12 cellular contexts compared by ENCODE assay signal in the genomic region with DNA sequence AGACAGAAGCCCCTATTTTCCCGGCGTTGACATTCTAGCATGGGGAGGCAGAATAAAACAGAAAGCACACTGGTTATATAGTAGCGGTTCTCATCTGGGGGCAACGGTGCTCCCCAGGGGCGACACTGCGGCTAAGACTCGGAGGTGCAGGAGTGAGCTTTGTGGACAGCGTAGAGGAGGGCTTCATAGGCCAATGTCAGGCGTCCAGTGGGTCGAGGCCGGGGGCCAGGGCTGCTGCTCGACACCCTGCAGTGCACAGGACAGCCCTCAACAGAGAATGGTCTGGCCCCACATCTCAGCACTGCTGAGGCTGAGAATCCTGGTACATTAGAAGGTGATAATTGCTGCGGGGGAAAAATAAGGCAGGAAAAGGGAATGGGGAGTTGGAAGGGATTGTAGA. TPM values are rescaled to one million over a fixed set of nuclear protein-coding genes. Genes with fewer than 3 reads are reported as not detected.
DNase-seq lines count a peak whose midpoint lies in the region; ATAC-seq and TF ChIP-seq lines count a peak whose summit lies in the region.
"Had no signal": no experiment of that assay in that cellular context is flagged by ENCODE, and none has a peak within 500 bp of the region (broad histone marks: within the 10 kb centered on the region; RNA-seq: fewer than 3 reads in every experiment).

No MANE protein-coding gene starts in this region.

- H3K9me3 ChIP-seq in CD4-positive, alpha-beta T cell (ENCODE audit: control insufficient read depth, low read length) = no peaks in the 10 kb centered on the region

- H3K4me2 ChIP-seq in KMS-11 = peak overlapping the region; percentile 70; the same call in 1 of the 2 replicates

- no peak for DNase-seq in CD4-positive, alpha-beta T cell
- no peak for DNase-seq in nephron progenitor cell
- no peak for DNase-seq in kidney tubule cell (ENCODE audit: low spot score)
- no peak for DNase-seq in SW 1271 (lab: John Stamatoyannopoulos, UW)
- DNase-seq in sciatic nerve (ENCODE audit: low spot score) = no peak
- DNase-seq: NCI-H774; stimulated activated CD4-positive, alpha-beta T cell treated with anti-CD3 and anti-CD28 coated beads, Interleukin-4, amount 100 ng/mL, for 24 hours had no signal

- peak overlapping the region; percentile 63 for H3K27ac Mint-ChIP-seq in CD4-positive, alpha-beta T cell
- H3K27ac Mint-ChIP-seq in brain (peak overlapping the region; percentile 41 to 93 (median 82)), nephron progenitor cell (peak overlapping the region; percentile 45)

- no peak overlapping the region for H3K27ac ChIP-seq in CD4-positive, alpha-beta T cell (ENCODE audit: low read depth, low read length)
- no peak overlapping the region for H3K27ac ChIP-seq in KMS-11

- H4K20me1 ChIP-seq in KMS-11 (ENCODE audit: insufficient read depth) = no peaks in the 10 kb centered on the region

- no peaks in the 10 kb centered on the region for H3K27me3 Mint-ChIP-seq in CD4-positive, alpha-beta T cell
- H3K27me3 Mint-ChIP-seq in brain (peaks cover 6% of the 10 kb centered on the region), nephron progenitor cell (ENCODE audit: low read depth, poor library complexity) (no peaks in the 10 kb centered on the region)

- H2AFZ ChIP-seq in KMS-11 (ENCODE audit: low read depth) = no peak overlapping the region

- CTCF ChIA-PET in CD4-positive, alpha-beta T cell (lab: Charles Lee) = interaction anchor here (1.5 kb wide), 1 partner anchor 26 kb away, joined by 6 read pairs; no protein-coding TSS in a partner anchor

- TF ChIP-seq CTCF in CD4-positive, alpha-beta T cell (IDR thresholded peaks at IDR 0.05) = no peak
- no peak for TF ChIP-seq CTCF in KMS-11 (conservative IDR thresholded peaks at IDR 0.05; ENCODE audit: low read depth, low read length)
- no peak for TF ChIP-seq CTCF in brain (conservative IDR thresholded peaks at IDR 0.05)
- no peak for TF ChIP-seq CTCF in nephron progenitor cell (IDR thresholded peaks at IDR 0.05)

- peaks cover 21% of the 10 kb centered on the region for H3K4me1 ChIP-seq in KMS-11 (ENCODE audit: low read depth, poor library complexity, severe bottlenecking)

- peak overlapping the region; percentile 26 for H3K4me3 Mint-ChIP-seq in CD4-positive, alpha-beta T cell
- H3K4me3 Mint-ChIP-seq in brain (peak overlapping the region; percentile 74 to 95 (median 93)), nephron progenitor cell (peak overlapping the region; percentile 90)

- H3K79me2 ChIP-seq in KMS-11 (ENCODE audit: insufficient read depth, low read depth) = peaks cover 11% of the 10 kb centered on the region; the same call in 1 of the 2 replicates

- H3K27me3 ChIP-seq in CD4-positive, alpha-beta T cell (ENCODE audit: control insufficient read depth, insufficient read depth, low read length) = no peaks in the 10 kb centered on the region
- no peaks in the 10 kb centered on the region for H3K27me3 ChIP-seq in KMS-11 (ENCODE audit: insufficient read depth, low read depth)

- H3K4me3 ChIP-seq in KMS-11 (IDR thresholded peaks at IDR 0.05; ENCODE audit: insufficient read depth, low read depth, low read length) = no peak overlapping the region

- POLR2A ChIA-PET in CD4-positive, alpha-beta T cell (lab: Charles Lee) = interaction anchor here (2.3 kb wide), 1 partner anchor 121 kb away, joined by 22 read pairs; the partner anchor contains the start of genes FIZ1 and ZNF524

- peaks cover 12% of the 10 kb centered on the region for H3K36me3 Mint-ChIP-seq in CD4-positive, alpha-beta T cell (ENCODE audit: low read depth)
- H3K36me3 Mint-ChIP-seq in brain (no peaks in the 10 kb centered on the region), nephron progenitor cell (ENCODE audit: low read depth) (peaks cover 7% of the 10 kb centered on the region)

- H3K4me1 Mint-ChIP-seq in CD4-positive, alpha-beta T cell (ENCODE audit: low read depth) = peaks cover 38% of the 10 kb centered on the region
- H3K4me1 Mint-ChIP-seq in brain (peaks cover 58% of the 10 kb centered on the region), nephron progenitor cell (peaks cover 66% of the 10 kb centered on the region)

- no peaks in the 10 kb centered on the region for H3K9me3 Mint-ChIP-seq in CD4-positive, alpha-beta T cell
- H3K9me3 Mint-ChIP-seq in brain (peaks cover 0 to 8% (median 0%) of the 10 kb centered on the region in 5 experiments), nephron progenitor cell (no peaks in the 10 kb centered on the region)

- H3K36me3 ChIP-seq in KMS-11 (ENCODE audit: insufficient read depth) = no peaks in the 10 kb centered on the region

- no peak for ATAC-seq in CD4-positive, alpha-beta T cell (ENCODE audit: poor library complexity)
- ATAC-seq in GM21526 (IDR thresholded peaks at IDR 0.05; ENCODE audit: low FRiP score, unreplicated experiment) (no peak), sciatic nerve (no peak)

- H3K9ac ChIP-seq in KMS-11 = no peak overlapping the region

- intact Hi-C loops in CD4-positive, alpha-beta T cell (cut with DNase I, micrococcal nuclease) = loop anchor here (2.0 to 10.0 kb wide), 3 partner anchors 69 to 1016 kb away; partner anchors contain the start of genes LENG9 (in 1 of the 2) and ZSCAN5A (in 1 of the 2)
- intact Hi-C loops in sciatic nerve (cut with DNase I) = no loop called here

RNA-seq across cellular contexts. Expression of gene ZNF628, which starts 1.5 kb away (rescaled TPM):
- total RNA-seq in CD4-positive, alpha-beta T cell = 10 to 100 TPM; 26.6 to 27.2 TPM
- polyA plus RNA-seq in brain (ENCODE audit: insufficient read depth, low read depth, low replicate concordance) = 6.5 TPM
- 9.0 TPM for total RNA-seq in sciatic nerve

RNA-seq across cellular contexts. Expression of gene NAT14, which starts 7.1 kb away (rescaled TPM):
- 10 to 100 TPM; 10.5 to 14.7 TPM for total RNA-seq in CD4-positive, alpha-beta T cell
- 95.6 TPM for polyA plus RNA-seq in brain (ENCODE audit: insufficient read depth, low read depth, low replicate concordance)
- 11.5 TPM for total RNA-seq in sciatic nerve

RNA-seq across cellular contexts. Expression of gene SSC5D, which starts 10.3 kb away (rescaled TPM):
- 1 to 10 TPM in 1 of 2 experiments, under 1 TPM in 1; 0.42 to 1.3 TPM for total RNA-seq in CD4-positive, alpha-beta T cell
- polyA plus RNA-seq in brain (ENCODE audit: insufficient read depth, low read depth, low replicate concordance) = 2.6 TPM
- 13.5 TPM for total RNA-seq in sciatic nerve

RNA-seq across cellular contexts. Expression of gene C19orf85, which starts 13.4 kb away (rescaled TPM):
- not detected for total RNA-seq in CD4-positive, alpha-beta T cell
- 3.1 TPM for polyA plus RNA-seq in brain (ENCODE audit: insufficient read depth, low read depth, low replicate concordance)
- total RNA-seq in sciatic nerve = not detected
- total RNA-seq: HT1080, mesenteric fat pad had no signal

RNA-seq across cellular contexts. Expression of gene ISOC2, which starts 16.5 kb away (rescaled TPM):
- total RNA-seq in CD4-positive, alpha-beta T cell = 1 to 10 TPM; 1.5 to 2.2 TPM
- polyA plus RNA-seq in brain (ENCODE audit: insufficient read depth, low read depth, low replicate concordance) = 43.8 TPM
- 35.7 TPM for total RNA-seq in sciatic nerve

Comparison
In these comparisons a context has a peak if more than half of its experiments do, and no peak if none do; other contexts are left out.
1. H3K4me3 Mint-ChIP-seq: peak in every context shown above with its lines; median percentile 93 in brain; 90 in nephron progenitor cell; 26 in CD4-positive, alpha-beta T cell.